In genomic region chr6:79713701-79714322, GRCh38 we compare ENCODE assay signal across 8 cellular contexts.
DNase-seq lines count a peak whose midpoint lies in the region; ATAC-seq and TF ChIP-seq lines count a peak whose summit lies in the region.

No MANE protein-coding gene starts in this region.

- peaks cover 1% of the 10 kb centered on the region; the same call in 1 of the 2 replicates for H3K27me3 ChIP-seq in BJ (ENCODE audit: control insufficient read depth, insufficient read depth, low read length)
- H3K27me3 ChIP-seq in suprapubic skin = no peaks in the 10 kb centered on the region

- peaks cover 5% of the 10 kb centered on the region for H3K4me1 ChIP-seq in suprapubic skin

- H3K27ac ChIP-seq in suprapubic skin = no peak overlapping the region

- POLR2A ChIA-PET in BJ (lab: Charles Lee) = no interaction called here

- H3K4me3 ChIP-seq in BJ (ENCODE audit: low read depth, low read length) (no peak overlapping the region), suprapubic skin (no peak overlapping the region)

- ATAC-seq in GM18519 (IDR thresholded peaks at IDR 0.05; ENCODE audit: low FRiP score, unreplicated experiment) (peak; percentile 78), HG03520 (IDR thresholded peaks at IDR 0.05; ENCODE audit: unreplicated experiment) (peak; percentile 65)

- TF ChIP-seq CTCF in BJ (IDR thresholded peaks at IDR 0.05; ENCODE audit: insufficient read depth, low read depth, low read length) = peak; percentile 66
- no peak for TF ChIP-seq CTCF in suprapubic skin (IDR thresholded peaks at IDR 0.05)

- TF ChIP-seq POLR2A in suprapubic skin (IDR thresholded peaks at IDR 0.05) = no peak

- DNase-seq in BJ (ENCODE audit: low read depth) = no peak
- peak; percentile 14 for DNase-seq in RPMI8226
- DNase-seq in amniotic stem cell (lab: John Stamatoyannopoulos, UW) = peak; percentile 1
- peak; percentile 44 for DNase-seq in iPS DF 4.7 (ENCODE audit: extremely low read depth, low spot score)
- peak; percentile 41 for DNase-seq in stimulated activated CD4-positive, alpha-beta T cell treated with anti-CD3 and anti-CD28 coated beads, Interleukin-4, amount 100 ng/mL, for 24 hours
- DNase-seq in suprapubic skin (ENCODE audit: low spot score in 2 of 2) = no peak

- H3K9me3 ChIP-seq in suprapubic skin = no peaks in the 10 kb centered on the region

- H3K36me3 ChIP-seq in BJ (ENCODE audit: control insufficient read depth, insufficient read depth, low read length) = no peaks in the 10 kb centered on the region
- H3K36me3 ChIP-seq in suprapubic skin = no peaks in the 10 kb centered on the region

- 22% methylated on average over 5 of the region's 5 CpGs for WGBS in suprapubic skin

- CTCF ChIA-PET in BJ (lab: Yijun Ruan, JAX) = interaction anchor here (0.6 to 1.6 kb wide), 14 partner anchors 10 to 793 kb away, joined by 3 to 8 read pairs (median 3); no protein-coding TSS in a partner anchor

- no peak for TF ChIP-seq EP300 in suprapubic skin (IDR thresholded peaks at IDR 0.05)

Comparison
In these comparisons a context has a peak if more than half of its experiments do, and no peak if none do; other contexts are left out.
1. DNase-seq: peak in RPMI8226 (single experiment), amniotic stem cell (single experiment), iPS DF 4.7 (single experiment) and stimulated activated CD4-positive, alpha-beta T cell treated with anti-CD3 and anti-CD28 coated beads, Interleukin-4, amount 100 ng/mL, for 24 hours (single experiment); none in BJ (single experiment) and suprapubic skin (0 of 2).